In the genomic region with DNA sequence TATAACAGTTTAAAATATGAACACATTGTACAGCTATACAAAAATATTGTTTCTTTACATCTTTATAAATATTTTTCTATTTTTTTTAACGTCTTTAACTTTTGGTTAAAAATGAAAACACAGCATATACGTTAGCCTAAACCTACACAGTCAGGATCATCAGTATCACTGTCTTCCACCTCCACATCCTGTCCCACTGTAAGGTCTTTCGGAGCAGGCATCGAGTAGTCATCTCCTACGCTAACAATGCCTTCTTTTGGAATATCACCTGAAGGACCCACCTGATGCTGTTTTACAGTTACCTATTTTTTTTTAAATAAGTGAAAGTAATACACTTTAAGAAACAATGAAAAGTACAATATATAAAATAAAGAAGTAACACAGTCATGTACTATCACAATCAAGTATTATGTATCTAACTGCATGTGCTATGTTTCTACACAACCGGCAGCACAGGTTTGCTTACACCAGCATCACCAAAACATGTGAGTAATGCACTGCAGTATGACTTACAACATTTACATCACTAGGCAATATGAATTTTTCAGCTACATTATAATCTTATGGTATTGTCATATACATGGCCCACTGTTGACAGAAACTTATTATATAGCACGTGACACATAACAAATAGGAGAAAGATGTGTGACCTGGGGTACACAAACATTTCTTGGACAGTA, we compare ENCODE assay signal across 8 cellular contexts.
DNase-seq lines count a peak whose midpoint lies in the region; ATAC-seq lines count a peak whose summit lies in the region.

No MANE protein-coding gene starts in this region.

- DNase-seq in activated CD4-positive, alpha-beta T cell treated with anti-CD3 and anti-CD28 coated beads, Interleukin-2, amount 10 ng/mL, durations not matched to agents 7 days and 5 days: no peak
- DNase-seq in immature natural killer cell (peak in 1 of 3 donors; percentile 26), mucosa of gallbladder (ENCODE audit: low spot score) (no peak), NCI-H446 treated with DMSO at 0.1 percent for 48 hours (lab: John Stamatoyannopoulos, UW) (no peak), head of caudate nucleus (no peak), left ventricle myocardium superior (no peak)

- intact Hi-C loops in head of caudate nucleus (cut with DNase I): no loop called here
- intact Hi-C loops in left ventricle myocardium superior (cut with micrococcal nuclease): no loop called here

- POLR2A ChIA-PET in activated CD4-positive, alpha-beta T cell treated with anti-CD3 and anti-CD28 coated beads, Interleukin-2, amount 10 ng/mL, durations not matched to agents 7 days and 5 days (lab: Charles Lee): no interaction called here

- ATAC-seq in GM18498 (IDR thresholded peaks at IDR 0.05; ENCODE audit: unreplicated experiment) (peak; percentile 18), HG02759 (IDR thresholded peaks at IDR 0.05; ENCODE audit: unreplicated experiment) (peak; percentile 6), left ventricle myocardium superior (no peak)

- H3K27ac Mint-ChIP-seq in activated CD4-positive, alpha-beta T cell treated with anti-CD3 and anti-CD28 coated beads, Interleukin-2, amount 10 ng/mL, durations not matched to agents 7 days and 5 days: peak overlapping the region; percentile 86
- H3K27ac Mint-ChIP-seq in immature natural killer cell: peak overlapping the region; percentile 90 to 96 (median 94)

- H3K4me3 Mint-ChIP-seq in activated CD4-positive, alpha-beta T cell treated with anti-CD3 and anti-CD28 coated beads, Interleukin-2, amount 10 ng/mL, durations not matched to agents 7 days and 5 days: peak overlapping the region; percentile 11
- H3K4me3 Mint-ChIP-seq in immature natural killer cell: peak overlapping the region; percentile 57 to 71 (median 64)

- H3K4me1 Mint-ChIP-seq in activated CD4-positive, alpha-beta T cell treated with anti-CD3 and anti-CD28 coated beads, Interleukin-2, amount 10 ng/mL, durations not matched to agents 7 days and 5 days: peaks cover 26% of the 10 kb centered on the region
- peaks cover 33 to 50% of the 10 kb centered on the region in 2 donors for H3K4me1 Mint-ChIP-seq in immature natural killer cell

- no peaks in the 10 kb centered on the region for H3K27me3 Mint-ChIP-seq in activated CD4-positive, alpha-beta T cell treated with anti-CD3 and anti-CD28 coated beads, Interleukin-2, amount 10 ng/mL, durations not matched to agents 7 days and 5 days
- peaks cover 0 to 6% (median 0%) of the 10 kb centered on the region in 3 donors for H3K27me3 Mint-ChIP-seq in immature natural killer cell (ENCODE audit: low read depth in 3 of 3)

- H3K36me3 Mint-ChIP-seq in activated CD4-positive, alpha-beta T cell treated with anti-CD3 and anti-CD28 coated beads, Interleukin-2, amount 10 ng/mL, durations not matched to agents 7 days and 5 days (ENCODE audit: low read depth): peaks cover 22% of the 10 kb centered on the region
- peaks cover 0 to 22% (median 3%) of the 10 kb centered on the region in 3 donors for H3K36me3 Mint-ChIP-seq in immature natural killer cell

- peaks cover 4% of the 10 kb centered on the region for H3K9me3 Mint-ChIP-seq in activated CD4-positive, alpha-beta T cell treated with anti-CD3 and anti-CD28 coated beads, Interleukin-2, amount 10 ng/mL, durations not matched to agents 7 days and 5 days
- H3K9me3 Mint-ChIP-seq in immature natural killer cell: no peaks in the 10 kb centered on the region

- CTCF ChIA-PET in activated CD4-positive, alpha-beta T cell treated with anti-CD3 and anti-CD28 coated beads, Interleukin-2, amount 10 ng/mL, durations not matched to agents 7 days and 5 days (lab: Charles Lee): no interaction called here
